Comparison of ENCODE assay signal across 31 cellular contexts in the genomic region with DNA sequence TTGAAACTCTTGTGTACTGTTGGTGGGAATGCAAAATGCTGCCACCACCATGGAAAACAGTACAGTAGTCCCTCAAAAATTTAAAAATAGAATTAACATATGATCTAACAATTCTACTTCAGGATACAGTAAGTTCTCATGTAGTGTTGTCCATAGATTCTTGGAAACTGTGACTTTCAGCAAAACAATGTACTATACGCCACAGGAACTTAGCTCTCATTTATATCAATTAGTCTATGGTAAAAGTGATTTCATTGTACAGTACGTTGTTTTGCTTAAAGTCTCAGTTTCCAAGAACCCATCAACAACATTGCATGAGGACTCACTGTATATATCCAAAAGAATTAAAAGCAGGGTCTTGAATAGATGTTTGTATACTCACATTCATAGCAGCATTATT.
"Had no signal": no experiment of that assay in that cellular context is flagged by ENCODE, and none has a peak within 500 bp of the region (broad histone marks: within the 10 kb centered on the region; RNA-seq: fewer than 3 reads in every experiment).

No MANE protein-coding gene starts in this region.

- DNase-seq: activated CD4-positive, alpha-beta T cell treated with anti-CD3 and anti-CD28 coated beads, Interleukin-2, amount 10 ng/mL, durations not matched to agents 24 days and 14 days; activated CD4-positive, alpha-beta T cell treated with anti-CD3 and anti-CD28 coated beads, Interleukin-2, amount 50 U/mL, for 48 hours; activated CD8-positive, alpha-beta memory T cell treated with anti-CD3 and anti-CD28 coated beads, Interleukin-2, amount 50 U/mL, for 4 hours; activated CD8-positive, alpha-beta T cell treated with anti-CD3 and anti-CD28 coated beads, Interleukin-2, amount 10 ng/mL, durations not matched to agents 7 days and 5 days; activated gamma-delta T cell treated with Interleukin-2 at 50 U/mL for 16 hours; activated naive CD4-positive, alpha-beta T cell treated with anti-CD3 and anti-CD28 coated beads for 36 hours; activated T-cell treated with anti-CD3 and anti-CD28 coated beads for 4 hours; activated T-cell treated with anti-CD3 and anti-CD28 coated beads, Interleukin-2, amount 50 U/mL, for 4 hours; adrenal gland; body of pancreas; Kasumi-1; KG1; MM.1S; MV-4-11; NCI-H1092; NCI-H146; NCI-H187; NCI-H2029 treated with DMSO at 0.1 percent for 48 hours; NCI-H2107; NCI-H2171; NCI-H510A; NCI-H526; NCI-H748 treated with DMSO at 0.1 percent for 48 hours; NK-92 treated with Interleukin-12 subunit alpha and Interleukin-12 subunit beta, amount 100 ng/mL, for 24 hours; PC-3; Peyer's patch; RPMI8226; SHP77 treated with DMSO at 0.1 percent for 48 hours had no signal

- H3K9me3 Mint-ChIP-seq: activated CD4-positive, alpha-beta T cell treated with anti-CD3 and anti-CD28 coated beads, Interleukin-2, amount 10 ng/mL, durations not matched to agents 24 days and 14 days had no signal

- H3K27me3 ChIP-seq: adrenal gland, body of pancreas, breast epithelium, Peyer's patch had no signal

- H3K36me3 ChIP-seq: adrenal gland, breast epithelium, Peyer's patch had no signal

- H3K27ac Mint-ChIP-seq: activated CD4-positive, alpha-beta T cell treated with anti-CD3 and anti-CD28 coated beads, Interleukin-2, amount 10 ng/mL, durations not matched to agents 24 days and 14 days; activated CD8-positive, alpha-beta T cell treated with anti-CD3 and anti-CD28 coated beads, Interleukin-2, amount 10 ng/mL, durations not matched to agents 7 days and 5 days; activated naive CD4-positive, alpha-beta T cell treated with anti-CD3 and anti-CD28 coated beads for 36 hours; activated naive CD4-positive, alpha-beta T cell treated with anti-CD3 and anti-CD28 coated beads, Interleukin-2, amount 50 U/mL, for 72 hours; activated T-helper 1 cell treated with anti-CD3 and anti-CD28 coated beads, Interleukin-12 subunit alpha, Interleukin-12 subunit beta, Interleukin-2, Interleukin-4 antibody, amounts not matched to agents 30 ng/mL and 10 ng/mL and 1 ng/mL, durations not matched to agents 14 hours and 24 hours and 36 hours had no signal

- H3K27ac ChIP-seq: adrenal gland, body of pancreas, breast epithelium, Peyer's patch had no signal

- H3K4me3 ChIP-seq: adrenal gland, body of pancreas, breast epithelium, Peyer's patch had no signal

- H3K4me3 Mint-ChIP-seq: activated CD4-positive, alpha-beta T cell treated with anti-CD3 and anti-CD28 coated beads, Interleukin-2, amount 10 ng/mL, durations not matched to agents 24 days and 14 days; activated CD8-positive, alpha-beta T cell treated with anti-CD3 and anti-CD28 coated beads, Interleukin-2, amount 10 ng/mL, durations not matched to agents 7 days and 5 days; activated naive CD4-positive, alpha-beta T cell treated with anti-CD3 and anti-CD28 coated beads for 36 hours; activated T-cell treated with anti-CD3 and anti-CD28 coated beads, Interleukin-2, amount 50 U/mL, for 4 hours; activated T-helper 1 cell treated with anti-CD3 and anti-CD28 coated beads, Interleukin-12 subunit alpha, Interleukin-12 subunit beta, Interleukin-2, Interleukin-4 antibody, amounts not matched to agents 30 ng/mL and 10 ng/mL and 1 ng/mL, durations not matched to agents 14 hours and 24 hours and 36 hours had no signal

- H3K4me1 ChIP-seq: adrenal gland, body of pancreas, breast epithelium, Peyer's patch had no signal

- H3K4me1 Mint-ChIP-seq: activated CD4-positive, alpha-beta T cell treated with anti-CD3 and anti-CD28 coated beads, Interleukin-2, amount 10 ng/mL, durations not matched to agents 24 days and 14 days had no signal

- H3K9me3 ChIP-seq: adrenal gland, body of pancreas, breast epithelium, Peyer's patch had no signal

- ATAC-seq: activated CD8-positive, alpha-beta T cell treated with anti-CD3 and anti-CD28 coated beads, Interleukin-2, amount 10 ng/mL, durations not matched to agents 7 days and 5 days; activated naive CD4-positive, alpha-beta T cell treated with anti-CD3 and anti-CD28 coated beads, Interleukin-2, amount 50 U/mL, for 72 hours; activated T-cell treated with anti-CD3 and anti-CD28 coated beads, Interleukin-2, amount 50 U/mL, for 4 hours; body of pancreas; PC-3 had no signal
